ENCODE assay signal across 8 cellular contexts in genomic region chr12:12267801-12268200, GRCh38. TPM values are rescaled to one million over a fixed set of nuclear protein-coding genes. Genes with fewer than 3 reads are reported as not detected.
DNase-seq lines count a peak whose midpoint lies in the region; ATAC-seq, FAIRE-seq and TF ChIP-seq lines count a peak whose summit lies in the region.

No MANE protein-coding gene starts in this region.

- no peaks in the 10 kb centered on the region for H3K27me3 ChIP-seq in CD8-positive, alpha-beta T cell (ENCODE audit: insufficient read depth, low read length)
- H3K27me3 ChIP-seq in HUES6 (ENCODE audit: control insufficient read depth, insufficient read depth, low read length) (no peaks in the 10 kb centered on the region), tibial artery (no peaks in the 10 kb centered on the region)

- H3K27ac Mint-ChIP-seq in CD8-positive, alpha-beta T cell, result no peak overlapping the region
- no peak overlapping the region for H3K27ac Mint-ChIP-seq in activated naive CD8-positive, alpha-beta T cell treated with anti-CD3 and anti-CD28 coated beads for 36 hours

- CTCF ChIA-PET in CD8-positive, alpha-beta T cell (lab: Charles Lee), result no interaction called here

- H3K9ac ChIP-seq in HUES6 (ENCODE audit: low read length) (peak overlapping the region; percentile 100), kidney (ENCODE audit: low read length in 2 of 2) (peak overlapping the region; percentile 82 to 94)

- no peaks in the 10 kb centered on the region for H3K9me3 ChIP-seq in CD8-positive, alpha-beta T cell (ENCODE audit: low read length)
- H3K9me3 ChIP-seq in HUES6 (ENCODE audit: control insufficient read depth, insufficient read depth, low read depth, low read length) (no peaks in the 10 kb centered on the region), kidney (ENCODE audit: control insufficient read depth in 1 of 2, low read length in 2 of 2) (no peaks in the 10 kb centered on the region), tibial artery (no peaks in the 10 kb centered on the region)

- no peaks in the 10 kb centered on the region for H3K9me3 Mint-ChIP-seq in CD8-positive, alpha-beta T cell
- H3K9me3 Mint-ChIP-seq in activated naive CD8-positive, alpha-beta T cell treated with anti-CD3 and anti-CD28 coated beads for 36 hours, result no peaks in the 10 kb centered on the region

- no peaks in the 10 kb centered on the region for H3K36me3 ChIP-seq in CD8-positive, alpha-beta T cell (ENCODE audit: insufficient read depth, low read length)
- H3K36me3 ChIP-seq in HUES6 (ENCODE audit: control insufficient read depth, insufficient read depth, low read length) (no peaks in the 10 kb centered on the region), kidney (ENCODE audit: control insufficient read depth in 1 of 2, insufficient read depth in 2 of 2, low read length in 2 of 2) (no peaks in the 10 kb centered on the region), tibial artery (no peaks in the 10 kb centered on the region)

- POLR2A ChIA-PET in CD8-positive, alpha-beta T cell (lab: Charles Lee), result interaction anchor here (1.5 kb wide), 1 partner anchor 59 kb away, joined by 4 read pairs; no protein-coding TSS in a partner anchor

- H3K4me3 Mint-ChIP-seq in CD8-positive, alpha-beta T cell, result peak overlapping the region; percentile 87
- peak overlapping the region; percentile 83 for H3K4me3 Mint-ChIP-seq in activated naive CD8-positive, alpha-beta T cell treated with anti-CD3 and anti-CD28 coated beads for 36 hours

- intact Hi-C loops in CD8-positive, alpha-beta T cell (cut with DNase I, micrococcal nuclease), result loop anchor here in 1 of 2 experiments (2.0 kb wide), 1 partner anchor 89 kb away; the partner anchor contains the start of gene BORCS5
- intact Hi-C loops in kidney (cut with DNase I), result no loop called here
- intact Hi-C loops in tibial artery (cut with DNase I; ENCODE audit: low total_unique reads), result loop anchor here (5.0 to 10.0 kb wide), 2 partner anchors 447 to 1096 kb away; partner anchors contain the start of genes CDKN1B and SMIM10L1

- peak overlapping the region; percentile 85 for H3K4me3 ChIP-seq in CD8-positive, alpha-beta T cell (ENCODE audit: low read depth, low read length)
- H3K4me3 ChIP-seq in HUES6 (ENCODE audit: low read depth, low read length) (peak overlapping the region; percentile 98), kidney (ENCODE audit: low read length in 2 of 2) (peak overlapping the region; percentile 78 to 93), tibial artery (peak overlapping the region; percentile 64 to 87)

- FAIRE-seq in kidney (lab: Jason Lieb, UNC), result no peak

- H3K4me1 ChIP-seq in CD8-positive, alpha-beta T cell (ENCODE audit: insufficient read depth, low read length), result peaks cover 14% of the 10 kb centered on the region
- H3K4me1 ChIP-seq in HUES6 (ENCODE audit: control insufficient read depth, insufficient read depth, low read length) (peaks cover 24% of the 10 kb centered on the region), kidney (ENCODE audit: control insufficient read depth in 1 of 2, insufficient read depth in 1 of 2, low read depth in 1 of 2, low read length in 2 of 2) (peaks cover 0 to 8% of the 10 kb centered on the region in 2 donors), tibial artery (peaks cover 0 to 20% (median 8%) of the 10 kb centered on the region in 4 donors)

- DNase-seq in CD8-positive, alpha-beta T cell, result no peak
- DNase-seq in activated naive CD8-positive, alpha-beta T cell treated with anti-CD3 and anti-CD28 coated beads for 36 hours, result no peak
- no peak for DNase-seq in kidney
- DNase-seq in tibial artery, result no peak
- DNase-seq in stimulated activated CD4-positive, alpha-beta T cell treated with anti-CD3 and anti-CD28 coated beads, Interleukin-4, amount 100 ng/mL, for 24 hours, result no peak
- DNase-seq in effector CD8-positive, alpha-beta T cell (lab: John Stamatoyannopoulos, UW), result no peak

- H3K27ac ChIP-seq in CD8-positive, alpha-beta T cell (ENCODE audit: low read depth, low read length), result no peak overlapping the region
- peak overlapping the region; percentile 100; the same call in 1 of the 2 replicates for H3K27ac ChIP-seq in HUES6 (ENCODE audit: low read depth, low read length)
- no peak overlapping the region for H3K27ac ChIP-seq in kidney (ENCODE audit: low read depth in 2 of 2, low read length in 2 of 2)
- peak overlapping the region in 1 of 2 donors; percentile 99 for H3K27ac ChIP-seq in tibial artery

- no peak for ATAC-seq in CD8-positive, alpha-beta T cell
- no peak for ATAC-seq in HG02759 (IDR thresholded peaks at IDR 0.05; ENCODE audit: unreplicated experiment)

- peaks cover 24% of the 10 kb centered on the region for H3K27me3 Mint-ChIP-seq in CD8-positive, alpha-beta T cell (ENCODE audit: low read depth)
- H3K27me3 Mint-ChIP-seq in activated naive CD8-positive, alpha-beta T cell treated with anti-CD3 and anti-CD28 coated beads for 36 hours, result peaks cover 40% of the 10 kb centered on the region

- no peaks in the 10 kb centered on the region for H3K36me3 Mint-ChIP-seq in CD8-positive, alpha-beta T cell
- no peaks in the 10 kb centered on the region for H3K36me3 Mint-ChIP-seq in activated naive CD8-positive, alpha-beta T cell treated with anti-CD3 and anti-CD28 coated beads for 36 hours

- peaks cover 23% of the 10 kb centered on the region for H3K4me1 Mint-ChIP-seq in CD8-positive, alpha-beta T cell (ENCODE audit: low read depth)
- peaks cover 15% of the 10 kb centered on the region for H3K4me1 Mint-ChIP-seq in activated naive CD8-positive, alpha-beta T cell treated with anti-CD3 and anti-CD28 coated beads for 36 hours

- TF ChIP-seq CTCF in CD8-positive, alpha-beta T cell (IDR thresholded peaks at IDR 0.05), result no peak
- TF ChIP-seq CTCF in kidney (IDR thresholded peaks at IDR 0.05; ENCODE audit: borderline replicate concordance, extremely low read depth, insufficient read depth) (no peak), tibial artery (IDR thresholded peaks at IDR 0.05) (no peak)

RNA-seq across cellular contexts. Expression of gene LRP6, which starts 1.0 kb away (rescaled TPM):
- total RNA-seq in CD8-positive, alpha-beta T cell, result 1 to 10 TPM; 1.3 to 2.1 TPM
- total RNA-seq in activated naive CD8-positive, alpha-beta T cell treated with anti-CD3 and anti-CD28 coated beads for 36 hours, result 1 to 10 TPM; 2.9 to 4.6 TPM
- 44.1 TPM for total RNA-seq in kidney
- 7.5 TPM for polyA plus RNA-seq in kidney (ENCODE audit: insufficient read depth, low read depth, low replicate concordance)
